Comparison of ENCODE assay signal across 12 cellular contexts in the genomic region with DNA sequence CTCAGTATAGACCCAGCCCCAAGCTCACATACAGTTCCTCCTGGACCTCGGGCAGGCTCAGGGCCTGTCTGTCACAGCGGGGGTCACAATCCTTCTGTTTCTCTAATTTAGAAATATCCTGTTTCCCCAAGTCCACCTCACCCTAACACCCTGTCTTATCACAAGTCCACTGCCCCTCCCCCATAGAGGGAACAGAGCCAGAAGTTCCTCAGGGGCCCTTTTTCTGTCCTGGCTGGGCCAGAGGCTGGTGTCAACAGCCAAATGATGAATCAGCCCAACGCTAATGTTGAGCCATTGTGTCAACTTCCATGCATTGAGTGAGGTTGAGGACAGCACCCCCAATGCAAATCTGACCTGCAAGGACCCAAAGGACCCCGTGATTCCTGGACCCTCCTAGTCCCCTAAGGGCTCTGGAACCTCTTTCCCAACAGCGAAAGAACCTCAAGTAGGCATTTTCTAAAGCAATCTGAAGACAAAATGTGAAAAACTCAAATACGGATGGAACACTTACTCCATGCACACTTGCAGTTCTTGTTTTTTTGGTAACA. TPM values are rescaled to one million over a fixed set of nuclear protein-coding genes. Genes with fewer than 3 reads are reported as not detected.
A peak's percentile ranks its signal among the peaks of the same experiment; 100 is the strongest.
DNase-seq lines count a peak whose midpoint lies in the region; ATAC-seq and TF ChIP-seq lines count a peak whose summit lies in the region.
"Had no signal": no experiment of that assay in that cellular context is flagged by ENCODE, and none has a peak within 500 bp of the region (broad histone marks: within the 10 kb centered on the region; RNA-seq: fewer than 3 reads in every experiment).

No MANE protein-coding gene starts in this region.

- intact Hi-C loops in adrenal gland (cut with DNase I) (no loop called here), stomach (cut with DNase I; ENCODE audit: low total_unique reads) (no loop called here)

- H3K36me3 ChIP-seq in adrenal gland (replicated peaks in 1 of 2), result no peaks in the 10 kb centered on the region
- H3K36me3 ChIP-seq in right atrium auricular region, result no peaks in the 10 kb centered on the region
- H3K36me3 ChIP-seq in stomach, result no peaks in the 10 kb centered on the region

- H3K27ac ChIP-seq in adrenal gland (peak overlapping the region in 1 of 5 donors; percentile 43), right atrium auricular region (peak overlapping the region; percentile 66 to 85), stomach (peak overlapping the region; percentile 11 to 81 (median 49))

- no peaks in the 10 kb centered on the region for H3K9me3 ChIP-seq in adrenal gland (replicated peaks in 1 of 3)
- H3K9me3 ChIP-seq in right atrium auricular region, result no peaks in the 10 kb centered on the region
- no peaks in the 10 kb centered on the region for H3K9me3 ChIP-seq in stomach

- TF ChIP-seq EP300 in stomach (IDR thresholded peaks at IDR 0.05), result no peak

- no peaks in the 10 kb centered on the region for H3K27me3 ChIP-seq in adrenal gland
- H3K27me3 ChIP-seq in right atrium auricular region, result no peaks in the 10 kb centered on the region
- no peaks in the 10 kb centered on the region for H3K27me3 ChIP-seq in stomach

- ATAC-seq in GM21528 (IDR thresholded peaks at IDR 0.05; ENCODE audit: low FRiP score, unreplicated experiment) (no peak), GM21360 (IDR thresholded peaks at IDR 0.05; ENCODE audit: unreplicated experiment) (no peak), GM18867 (IDR thresholded peaks at IDR 0.05; ENCODE audit: unreplicated experiment) (no peak)

- H3K4me3 ChIP-seq in adrenal gland (no peak overlapping the region), right atrium auricular region (no peak overlapping the region), stomach (no peak overlapping the region)

- peak; percentile 76 for DNase-seq in M059J (ENCODE audit: low read depth)
- DNase-seq in adrenal gland, result peak in 6 of 7 donors; percentile 41 to 77 (median 57)
- DNase-seq in right atrium auricular region (ENCODE audit: low spot score), result peak; percentile 88
- no peak for DNase-seq in stomach
- DNase-seq in hypothalamus (lab: John Stamatoyannopoulos, UW), result no peak
- DNase-seq: activated CD4-positive, alpha-beta T cell treated with anti-CD3 and anti-CD28 coated beads for 48 hours; activated gamma-delta T cell treated with Interleukin-2 at 50 U/mL for 16 hours; CD4-positive, alpha-beta T cell; H9 had no signal

- no peak for TF ChIP-seq CTCF in adrenal gland (IDR thresholded peaks at IDR 0.05)
- TF ChIP-seq CTCF in right atrium auricular region (IDR thresholded peaks at IDR 0.05), result no peak
- TF ChIP-seq CTCF in stomach (IDR thresholded peaks at IDR 0.05), result no peak

- peaks cover 0 to 8% of the 10 kb centered on the region in 2 donors for H3K4me1 ChIP-seq in adrenal gland (replicated peaks in 1 of 2)
- H3K4me1 ChIP-seq in right atrium auricular region, result peaks cover 0 to 71% of the 10 kb centered on the region in 2 donors
- H3K4me1 ChIP-seq in stomach, result peaks cover 0 to 40% (median 11%) of the 10 kb centered on the region in 4 donors

- no peak for TF ChIP-seq POLR2A in adrenal gland (IDR thresholded peaks at IDR 0.05)
- no peak for TF ChIP-seq POLR2A in stomach (IDR thresholded peaks at IDR 0.05)

- 61 to 76% (median 70%) methylated on average over 3 to 6 of the region's 6 CpGs for WGBS in adrenal gland, 4 donors
- 67 to 71% (median 70%) methylated on average over 6 of the region's 6 CpGs for WGBS in stomach, 5 donors

RNA-seq across cellular contexts. Expression of a gene that starts 58.6 kb away (rescaled TPM):
- 0.05 and 0.22 TPM in 2 replicates for total RNA-seq in M059J (2014; rRNA removed; shearing (Covaris generic))
- 100 to 1,000 TPM in 3 of 8 donors, 10 to 100 TPM in 5; 32.1 to 119 (median 76.7) TPM for total RNA-seq in adrenal gland
- polyA plus RNA-seq in adrenal gland, result 10 to 100 TPM; 11.6 to 46.0 (median 27.6) TPM
- total RNA-seq in right atrium auricular region, result 100 to 1,000 TPM in 1 of 2 donors, 10 to 100 TPM in 1; 77.5 to 153 TPM
- 10 to 100 TPM; 26.8 to 87.5 (median 50.7) TPM for total RNA-seq in stomach
- 10 to 100 TPM in 1 of 3 donors, 1 to 10 TPM in 2; 5.5 to 13.4 (median 7.5) TPM for polyA plus RNA-seq in stomach

Comparison
In these comparisons a context has a peak if more than half of its experiments do, and no peak if none do; other contexts are left out.
1. DNase-seq: peak in M059J (single experiment), adrenal gland (6 of 7) and right atrium auricular region (single experiment); none in stomach (single experiment) and hypothalamus (0 of 51).
2. RNA of a gene that starts 58.6 kb away (total RNA-seq): 77.5 to 153 TPM in right atrium auricular region, 32.1 to 119 TPM in adrenal gland and 26.8 to 87.5 TPM in stomach; 0.05 to 0.22 TPM in M059J; every median in the first group is over 10 times any median in the second.